Comparison of ENCODE assay signal across 10 cellular contexts in the genomic region with DNA sequence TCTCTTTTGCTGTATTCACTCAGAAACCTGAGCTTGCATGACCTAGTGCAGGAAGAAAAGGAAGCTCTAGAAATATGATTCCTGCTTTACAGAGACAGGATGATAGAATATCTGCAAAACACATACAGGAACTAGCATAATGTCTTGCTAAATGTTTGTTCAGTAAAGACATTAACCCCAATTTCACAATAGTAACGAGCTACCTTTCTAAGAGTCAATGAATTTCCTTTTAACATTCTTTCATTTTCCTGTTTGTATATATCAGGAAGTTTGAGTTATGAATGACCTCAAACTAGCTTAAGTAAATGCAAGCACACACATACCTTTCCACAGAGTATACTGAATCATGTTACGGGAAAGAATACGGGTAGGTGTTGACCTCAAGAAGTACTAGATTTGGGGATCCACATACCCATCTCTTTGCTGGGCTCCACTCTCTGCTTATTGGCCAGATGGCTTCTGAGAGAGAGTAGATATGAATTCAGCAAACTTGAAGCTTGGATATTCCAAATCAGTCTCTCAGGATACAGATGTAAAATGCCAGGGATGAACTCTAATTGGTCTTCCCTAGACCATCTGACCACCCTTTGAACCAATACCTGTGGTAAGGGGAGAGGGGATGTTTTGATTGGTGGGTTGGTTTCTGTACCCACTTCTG. TPM values are rescaled to one million over a fixed set of nuclear protein-coding genes. Genes with fewer than 3 reads are reported as not detected.
DNase-seq lines count a peak whose midpoint lies in the region; ATAC-seq lines count a peak whose summit lies in the region.
"Had no signal": no experiment of that assay in that cellular context is flagged by ENCODE, and none has a peak within 500 bp of the region (broad histone marks: within the 10 kb centered on the region; RNA-seq: fewer than 3 reads in every experiment).

No MANE protein-coding gene starts in this region.

- no peak overlapping the region for H3K4me3 ChIP-seq in SK-N-MC
- H3K4me3 ChIP-seq in urinary bladder (ENCODE audit: low read depth, low read length) = no peak overlapping the region

- H3K9me3 ChIP-seq in SK-N-MC (ENCODE audit: low read depth, low read length) = no peaks in the 10 kb centered on the region

- H3K27ac ChIP-seq in SK-N-MC (no peak overlapping the region), urinary bladder (ENCODE audit: low read depth) (peak overlapping the region; percentile 60)

- 61% methylated on average over 3 of the region's 3 CpGs for WGBS in urinary bladder

- H3K36me3 ChIP-seq in SK-N-MC (ENCODE audit: insufficient read depth, low read length) = no peaks in the 10 kb centered on the region
- H3K36me3 ChIP-seq in urinary bladder (ENCODE audit: insufficient read depth) = no peaks in the 10 kb centered on the region

- peak overlapping the region; percentile 51 for H3K9ac ChIP-seq in SK-N-MC (ENCODE audit: insufficient read length)

- no peak for ATAC-seq in HG02884 (IDR thresholded peaks at IDR 0.05; ENCODE audit: unreplicated experiment)

- no peaks in the 10 kb centered on the region for H3K4me1 ChIP-seq in urinary bladder (ENCODE audit: insufficient read depth)

- DNase-seq in SKM-1 treated with dmso at 0.1 percent for 144 hours (lab: John Stamatoyannopoulos, UW; ENCODE audit: unreplicated experiment) (peak; percentile 59), SKM-1 (lab: John Stamatoyannopoulos, UW; ENCODE audit: unreplicated experiment) (no peak), SK-N-MC (ENCODE audit: low read depth, low spot score) (no peak), iris pigment epithelial cell (ENCODE audit: low read depth) (peak; percentile 92)
- DNase-seq in stimulated activated CD4-positive, alpha-beta T cell treated with anti-CD3 and anti-CD28 coated beads, Interleukin-4, amount 100 ng/mL, for 1 hour = no peak
- DNase-seq in stimulated activated CD4-positive, alpha-beta T cell treated with anti-CD3 and anti-CD28 coated beads, Interleukin-12 subunit alpha, Interleukin-12 subunit beta, amount 100 ng/mL, for 4 hours = no peak
- DNase-seq: activated naive CD4-positive, alpha-beta T cell treated with Interleukin-2 at 50 U/mL for 16 hours; CD4-positive, CD25-positive, alpha-beta regulatory T cell had no signal

RNA-seq across cellular contexts. Expression of gene ACSL3, which starts 18.2 kb away (rescaled TPM):
- 136 TPM for total RNA-seq in urinary bladder
- 26.3 TPM for polyA plus RNA-seq in urinary bladder

Comparison
In these comparisons a context has a peak if more than half of its experiments do, and no peak if none do; other contexts are left out.
1. DNase-seq: peak in SKM-1 treated with dmso at 0.1 percent for 144 hours (single experiment) and iris pigment epithelial cell (single experiment); none in SKM-1 (single experiment), SK-N-MC (single experiment), stimulated activated CD4-positive, alpha-beta T cell treated with anti-CD3 and anti-CD28 coated beads, Interleukin-4, amount 100 ng/mL, for 1 hour (single experiment) and stimulated activated CD4-positive, alpha-beta T cell treated with anti-CD3 and anti-CD28 coated beads, Interleukin-12 subunit alpha, Interleukin-12 subunit beta, amount 100 ng/mL, for 4 hours (single experiment).